In the genomic region with DNA sequence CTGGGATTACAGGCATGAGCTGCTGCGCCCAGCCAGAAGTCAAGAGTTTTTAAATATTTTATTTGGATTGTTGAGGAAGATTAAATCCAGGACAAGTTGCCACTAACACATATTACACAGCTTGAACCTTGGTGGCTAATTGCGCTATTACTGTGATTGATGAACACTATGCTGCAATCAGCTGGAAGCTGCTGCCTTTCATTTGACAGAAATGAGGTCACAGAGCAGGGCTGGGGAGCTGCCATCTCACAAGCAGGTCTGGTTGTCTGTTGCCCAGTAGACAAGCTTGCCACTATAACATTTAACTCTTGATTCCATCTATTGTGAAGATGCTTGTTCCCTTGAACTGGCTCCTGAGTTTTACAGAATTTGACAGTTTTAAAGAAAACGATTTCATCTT, we compare ENCODE assay signal across 20 cellular contexts. TPM values are rescaled to one million over a fixed set of nuclear protein-coding genes. Genes with fewer than 3 reads are reported as not detected.
DNase-seq lines count a peak whose midpoint lies in the region; ATAC-seq, FAIRE-seq and TF ChIP-seq lines count a peak whose summit lies in the region.
"Had no signal": no experiment of that assay in that cellular context is flagged by ENCODE, and none has a peak within 500 bp of the region (broad histone marks: within the 10 kb centered on the region; RNA-seq: fewer than 3 reads in every experiment).

No MANE protein-coding gene starts in this region.

- DNase-seq in GM23248 (peak; percentile 40), NCI-H1417 treated with DMSO at 0.1 percent for 48 hours (lab: John Stamatoyannopoulos, UW) (peak; percentile 15), amniotic epithelial cell (ENCODE audit: low read depth) (peak; percentile 77), pancreas (peak in 2 of 6 donors; percentile 3 to 20), neuronal stem cell (ENCODE audit: low spot score) (no peak), Caco-2 (no peak)
- no peak for DNase-seq in activated naive CD8-positive, alpha-beta T cell treated with anti-CD3 and anti-CD28 coated beads for 36 hours
- DNase-seq in activated naive CD4-positive, alpha-beta T cell treated with anti-CD3 and anti-CD28 coated beads for 36 hours, result no peak
- DNase-seq: CD8-positive, alpha-beta T cell; DND-41; GDM1; KBM-7; NCI-H1092; NCI-H1694; NCI-H526 treated with DMSO at 0.1 percent for 48 hours; PC-9; SJCRH30 had no signal

- peaks cover 30% of the 10 kb centered on the region for H3F3A ChIP-seq in GM23248 (ENCODE audit: insufficient read depth)

- no TSS peak for BruUV-seq in Caco-2 (replicated peaks; lab: Mats Ljungman, UMichigan)

- H2BK15ac ChIP-seq in neuronal stem cell (ENCODE audit: low read length), result no peak overlapping the region

- ATAC-seq in pancreas, result peak in 3 of 4 donors; percentile 59 to 84 (median 84)
- ATAC-seq: CD8-positive, alpha-beta T cell; GM12878; GM23338 had no signal

- H3K23ac ChIP-seq in neuronal stem cell (ENCODE audit: low read depth, low read length, poor library complexity), result no peak overlapping the region

- H3K18ac ChIP-seq in neuronal stem cell (ENCODE audit: low read length), result no peak overlapping the region

- H3K4me3 ChIP-seq in GM23248, result no peak overlapping the region
- no peak overlapping the region for H3K4me3 ChIP-seq in pancreas
- H3K4me3 ChIP-seq in neuronal stem cell (ENCODE audit: low read length in 2 of 2), result no peak overlapping the region
- H3K4me3 ChIP-seq in Caco-2 (ENCODE audit: low read depth, low read length), result no peak overlapping the region
- H3K4me3 ChIP-seq: GM12878, GM23338, PC-9, SJCRH30 had no signal

- H3K36me3 ChIP-seq in GM23248 (ENCODE audit: low read depth), result peaks cover 29% of the 10 kb centered on the region
- H3K36me3 ChIP-seq in pancreas, result no peaks in the 10 kb centered on the region
- no peaks in the 10 kb centered on the region for H3K36me3 ChIP-seq in neuronal stem cell (replicated peaks in 1 of 2; ENCODE audit: control insufficient read depth in 2 of 2, insufficient read depth in 2 of 2, low read length in 2 of 2)
- no peaks in the 10 kb centered on the region; the same call in 1 of the 2 replicates for H3K36me3 ChIP-seq in Caco-2 (ENCODE audit: control insufficient read depth, insufficient read depth, low read length)
- H3K36me3 ChIP-seq: SJCRH30 had no signal

- in situ Hi-C loops in GM23248 (cut with MboI), result no loop called here

- no peak overlapping the region for H3K4me3 Mint-ChIP-seq in activated naive CD8-positive, alpha-beta T cell treated with anti-CD3 and anti-CD28 coated beads for 36 hours
- H3K4me3 Mint-ChIP-seq in Caco-2 (ENCODE audit: unreplicated experiment), result no peak overlapping the region
- no peak overlapping the region for H3K4me3 Mint-ChIP-seq in activated naive CD4-positive, alpha-beta T cell treated with anti-CD3 and anti-CD28 coated beads for 36 hours
- H3K4me3 Mint-ChIP-seq: CD8-positive, alpha-beta T cell; GM23338 had no signal

- H3K27ac ChIP-seq in GM23248 (peak overlapping the region; percentile 57), pancreas (no peak overlapping the region), neuronal stem cell (replicated peaks; ENCODE audit: low read length) (no peak overlapping the region)
- H3K27ac ChIP-seq: PC-9, SJCRH30 had no signal

- H3K4me2 ChIP-seq in GM23248 (ENCODE audit: unreplicated experiment) (no peak overlapping the region), neuronal stem cell (ENCODE audit: insufficient read depth, low read length, poor library complexity, severe bottlenecking) (no peak overlapping the region)
- H3K4me2 ChIP-seq: GM23338, PC-9 had no signal

- no peak overlapping the region for H2BK5ac ChIP-seq in neuronal stem cell (ENCODE audit: low read length)

- H3K9ac ChIP-seq in GM23248 (no peak overlapping the region), neuronal stem cell (ENCODE audit: low read depth, low read length, poor library complexity) (no peak overlapping the region)

- no peaks in the 10 kb centered on the region for H3K9me3 ChIP-seq in GM23248 (ENCODE audit: low read depth)
- H3K9me3 ChIP-seq in pancreas, result no peaks in the 10 kb centered on the region
- H3K9me3 ChIP-seq in neuronal stem cell (replicated peaks in 1 of 2; ENCODE audit: control insufficient read depth in 2 of 2, insufficient read depth in 1 of 2, low read depth in 1 of 2, low read length in 2 of 2), result no peaks in the 10 kb centered on the region
- H3K9me3 ChIP-seq in Caco-2, result no peaks in the 10 kb centered on the region
- H3K9me3 ChIP-seq: SJCRH30 had no signal

- H3K9me2 ChIP-seq in GM23248 (ENCODE audit: insufficient read depth), result no peaks in the 10 kb centered on the region

- H3K27me3 Mint-ChIP-seq in activated naive CD8-positive, alpha-beta T cell treated with anti-CD3 and anti-CD28 coated beads for 36 hours, result peaks cover 13% of the 10 kb centered on the region
- H3K27me3 Mint-ChIP-seq in Caco-2 (ENCODE audit: insufficient read depth, unreplicated experiment), result no peaks in the 10 kb centered on the region
- H3K27me3 Mint-ChIP-seq in activated naive CD4-positive, alpha-beta T cell treated with anti-CD3 and anti-CD28 coated beads for 36 hours (ENCODE audit: low read depth), result no peaks in the 10 kb centered on the region

- no peak overlapping the region for H3K4ac ChIP-seq in neuronal stem cell (ENCODE audit: low read length)

- no peaks in the 10 kb centered on the region for H4K20me1 ChIP-seq in GM23248 (ENCODE audit: insufficient read depth)

- H3K27me3 ChIP-seq in GM23248 (replicated peaks; ENCODE audit: insufficient read depth) (no peaks in the 10 kb centered on the region), pancreas (no peaks in the 10 kb centered on the region), neuronal stem cell (ENCODE audit: control insufficient read depth in 3 of 3, insufficient read depth in 3 of 3, low read depth in 1 of 3, low read length in 3 of 3) (peaks cover 0 to 75% (median 0%) of the 10 kb centered on the region in 3 experiments), Caco-2 (replicated peaks; ENCODE audit: control insufficient read depth, insufficient read depth, low read length) (no peaks in the 10 kb centered on the region)

- no peaks in the 10 kb centered on the region for H3K79me1 ChIP-seq in neuronal stem cell (ENCODE audit: low read depth, low read length)

- TF ChIP-seq CTCF in pancreas (IDR thresholded peaks at IDR 0.05) (no peak), Caco-2 (IDR thresholded peaks at IDR 0.05; ENCODE audit: insufficient read depth in 1 of 2, low read depth in 1 of 2, low read length in 1 of 2, severe bottlenecking in 1 of 2, unreplicated experiment in 1 of 2) (no peak)

- H3K4me1 ChIP-seq in GM23248 (ENCODE audit: insufficient read depth) (peaks cover 36% of the 10 kb centered on the region), pancreas (no peaks in the 10 kb centered on the region), neuronal stem cell (ENCODE audit: control insufficient read depth in 2 of 2, insufficient read depth in 1 of 2, low read depth in 1 of 2, low read length in 2 of 2) (peaks cover 12% of the 10 kb centered on the region in 2 donors), Caco-2 (no peaks in the 10 kb centered on the region)

- H3K79me2 ChIP-seq in GM23248 (ENCODE audit: insufficient read depth), result no peaks in the 10 kb centered on the region; the same call in 1 of the 2 replicates

- no peaks in the 10 kb centered on the region for H3K4me1 Mint-ChIP-seq in activated naive CD8-positive, alpha-beta T cell treated with anti-CD3 and anti-CD28 coated beads for 36 hours
- H3K4me1 Mint-ChIP-seq in Caco-2 (ENCODE audit: low read depth, unreplicated experiment), result no peaks in the 10 kb centered on the region
- H3K4me1 Mint-ChIP-seq in activated naive CD4-positive, alpha-beta T cell treated with anti-CD3 and anti-CD28 coated beads for 36 hours (ENCODE audit: low read depth), result no peaks in the 10 kb centered on the region

- intact Hi-C loops in pancreas (cut with DNase I) (no loop called here), Caco-2 (cut with micrococcal nuclease; ENCODE audit: unreplicated experiment) (no loop called here)
- intact Hi-C loops in activated naive CD4-positive, alpha-beta T cell treated with anti-CD3 and anti-CD28 coated beads for 36 hours (cut with micrococcal nuclease), result no loop called here

- H2BK12ac ChIP-seq in neuronal stem cell (ENCODE audit: low read length), result no peak overlapping the region

- H3K9me3 Mint-ChIP-seq in activated naive CD8-positive, alpha-beta T cell treated with anti-CD3 and anti-CD28 coated beads for 36 hours, result no peaks in the 10 kb centered on the region
- no peaks in the 10 kb centered on the region for H3K9me3 Mint-ChIP-seq in Caco-2 (ENCODE audit: unreplicated experiment)
- H3K9me3 Mint-ChIP-seq in activated naive CD4-positive, alpha-beta T cell treated with anti-CD3 and anti-CD28 coated beads for 36 hours, result no peaks in the 10 kb centered on the region
- H3K9me3 Mint-ChIP-seq: CD8-positive, alpha-beta T cell; GM23338 had no signal

- no peak overlapping the region for H2BK120ac ChIP-seq in neuronal stem cell (ENCODE audit: low read depth, low read length)

- H4K91ac ChIP-seq in neuronal stem cell (ENCODE audit: low read depth, low read length, poor library complexity), result no peak overlapping the region

- 79 to 80% methylated on average over 3 of the region's 3 CpGs for WGBS in GM23248 (ENCODE audit: low coverage in 1 of 2, low lambda C conversion rate in 2 of 2, missing lambda C conversion rate in 2 of 2), 2 experiments
- 42 to 43% methylated on average over 3 of the region's 3 CpGs for WGBS in pancreas, 2 donors
- WGBS in neuronal stem cell (ENCODE audit: extremely low coverage in 2 of 2, insufficient read length in 2 of 2, insufficient replicate concordance in 1 of 2), 2 donors, result no CpG with 5 or more reads among the region's 3 CpGs

- no peaks in the 10 kb centered on the region for H3K36me3 Mint-ChIP-seq in activated naive CD8-positive, alpha-beta T cell treated with anti-CD3 and anti-CD28 coated beads for 36 hours
- H3K36me3 Mint-ChIP-seq in Caco-2 (ENCODE audit: insufficient read depth, unreplicated experiment), result no peaks in the 10 kb centered on the region
- H3K36me3 Mint-ChIP-seq in activated naive CD4-positive, alpha-beta T cell treated with anti-CD3 and anti-CD28 coated beads for 36 hours (ENCODE audit: low read depth), result no peaks in the 10 kb centered on the region
- H3K36me3 Mint-ChIP-seq: CD8-positive, alpha-beta T cell had no signal

- POLR2A ChIA-PET in Caco-2 (lab: Charles Lee), result no interaction called here

- no peak overlapping the region for H3K14ac ChIP-seq in neuronal stem cell (ENCODE audit: low read length)

- H2AFZ ChIP-seq in GM23248 (no peak overlapping the region), neuronal stem cell (ENCODE audit: low read length) (no peak overlapping the region)
- H2AFZ ChIP-seq: GM23338, PC-9 had no signal

- H3K27ac Mint-ChIP-seq in activated naive CD8-positive, alpha-beta T cell treated with anti-CD3 and anti-CD28 coated beads for 36 hours, result no peak overlapping the region
- no peak overlapping the region for H3K27ac Mint-ChIP-seq in Caco-2 (ENCODE audit: unreplicated experiment)
- no peak overlapping the region for H3K27ac Mint-ChIP-seq in activated naive CD4-positive, alpha-beta T cell treated with anti-CD3 and anti-CD28 coated beads for 36 hours
- H3K27ac Mint-ChIP-seq: CD8-positive, alpha-beta T cell; GM23338 had no signal

- FAIRE-seq in pancreas (lab: Jason Lieb, UNC), result no peak
- FAIRE-seq: GM12878, GM18507 had no signal

- H2AK5ac ChIP-seq in neuronal stem cell (ENCODE audit: low read depth, low read length), result no peak overlapping the region

- CTCF ChIA-PET in Caco-2 (lab: Charles Lee), result no interaction called here
- CTCF ChIA-PET in activated naive CD4-positive, alpha-beta T cell treated with anti-CD3 and anti-CD28 coated beads for 36 hours (lab: Charles Lee), result no interaction called here

- no peak overlapping the region for H4K8ac ChIP-seq in neuronal stem cell (ENCODE audit: low read depth, low read length)

RNA-seq across cellular contexts. Expression of gene NRDC, which starts 37.4 kb away (rescaled TPM):
- 55.2 and 62.5 TPM in 2 replicates for total RNA-seq in GM23248 (2014; rRNA removed; shearing (Covaris generic))
- polyA plus RNA-seq in GM23248 (2016; fragmentation: Nextera tagmentation; extraction: Ambion mirVana), result 122 and 129 TPM in 2 replicates
- 10 to 100 TPM; 56.1 to 73.6 (median 61.3) TPM for total RNA-seq in pancreas
- polyA plus RNA-seq in pancreas, result 10 to 100 TPM; 85.3 to 85.6 TPM
- 100 to 1,000 TPM; 116 to 118 TPM for total RNA-seq in activated naive CD8-positive, alpha-beta T cell treated with anti-CD3 and anti-CD28 coated beads for 36 hours
- 112 TPM for polyA plus RNA-seq in neuronal stem cell (2013, experiment 1 of 2)
- 115 TPM for polyA plus RNA-seq in neuronal stem cell (2013, experiment 2 of 2)
- total RNA-seq in Caco-2 (2022), result 109 and 111 TPM in 2 replicates
- total RNA-seq in activated naive CD4-positive, alpha-beta T cell treated with anti-CD3 and anti-CD28 coated beads for 36 hours, result 100 to 1,000 TPM; 136 to 145 TPM

Comparison
In these comparisons a context has a peak if more than half of its experiments do, and no peak if none do; other contexts are left out.
1. DNase-seq: peak in GM23248 (single experiment), NCI-H1417 treated with DMSO at 0.1 percent for 48 hours (single experiment) and amniotic epithelial cell (single experiment); none in activated naive CD8-positive, alpha-beta T cell treated with anti-CD3 and anti-CD28 coated beads for 36 hours (single experiment), neuronal stem cell (single experiment), Caco-2 (0 of 2) and activated naive CD4-positive, alpha-beta T cell treated with anti-CD3 and anti-CD28 coated beads for 36 hours (single experiment).